ENCODE assay signal across 8 cellular contexts in genomic region chr13:75870397-75870801, GRCh38.
DNase-seq lines count a peak whose midpoint lies in the region; ATAC-seq, FAIRE-seq and TF ChIP-seq lines count a peak whose summit lies in the region.

No MANE protein-coding gene starts in this region.

- no peaks in the 10 kb centered on the region for H3K79me2 ChIP-seq in trophoblast cell (ENCODE audit: control insufficient read depth, insufficient read depth, low read length, poor library complexity)

- no peak overlapping the region for H3K18ac ChIP-seq in trophoblast cell (ENCODE audit: low read length)

- H3K79me1 ChIP-seq in trophoblast cell (ENCODE audit: low read length) = no peaks in the 10 kb centered on the region

- H3K4ac ChIP-seq in trophoblast cell (ENCODE audit: low read depth, low read length) = no peak overlapping the region

- no peak overlapping the region for H3K23ac ChIP-seq in trophoblast cell (ENCODE audit: low read length)

- H3K4me3 ChIP-seq in NB4 (ENCODE audit: low read depth, low read length) (no peak overlapping the region), fibroblast of mammary gland (ENCODE audit: control insufficient read depth, low read depth, low read length) (peak overlapping the region; percentile 59), trophoblast cell (ENCODE audit: low read depth, low read length) (no peak overlapping the region)

- no peak overlapping the region for H2BK5ac ChIP-seq in trophoblast cell (ENCODE audit: low read depth, low read length, poor library complexity)

- peak overlapping the region; percentile 17 for H2AFZ ChIP-seq in trophoblast cell (ENCODE audit: insufficient read depth, low read length, poor library complexity)

- no peak for TF ChIP-seq POLR2A in NB4 (IDR thresholded peaks at IDR 0.05; ENCODE audit: extremely low read depth, insufficient read length)

- H4K8ac ChIP-seq in trophoblast cell (ENCODE audit: low read depth, low read length) = peak overlapping the region; percentile 36

- DNase-seq in activated naive CD4-positive, alpha-beta T cell treated with Interleukin-2 at 50 U/mL for 16 hours = peak; percentile 6
- no peak for DNase-seq in activated naive CD4-positive, alpha-beta T cell treated with anti-CD3 and anti-CD28 coated beads, Interleukin-2, amount 50 U/mL, for 16 hours
- DNase-seq in NB4 (ENCODE audit: low read depth) = peak; percentile 33
- DNase-seq in activated T-cell treated with anti-CD3 and anti-CD28 coated beads for 1 hour (ENCODE audit: low read depth) = peak; percentile 2
- DNase-seq in fibroblast of mammary gland (ENCODE audit: low read depth) = peak; percentile 30
- peak; percentile 21 to 60 for DNase-seq in trophoblast cell
- no peak for DNase-seq in RCC 7860 (ENCODE audit: low spot score)

- TF ChIP-seq CTCF in NB4 (IDR thresholded peaks at IDR 0.05; ENCODE audit: low read depth, low read length) = peak; percentile 65
- TF ChIP-seq CTCF in fibroblast of mammary gland (conservative IDR thresholded peaks at IDR 0.05; ENCODE audit: control insufficient read depth, insufficient read depth, low read depth, low read length) = peak; percentile 76

- H2BK12ac ChIP-seq in trophoblast cell (ENCODE audit: low read length) = peak overlapping the region; percentile 18

- H3K27me3 ChIP-seq in trophoblast cell (ENCODE audit: insufficient read depth, low read length) = no peaks in the 10 kb centered on the region

- no peak for ATAC-seq in GM19467 (IDR thresholded peaks at IDR 0.05; ENCODE audit: unreplicated experiment)

- no peak overlapping the region for H2BK120ac ChIP-seq in trophoblast cell (ENCODE audit: insufficient read depth, low read length, poor library complexity)

- no peak overlapping the region for H3K9ac ChIP-seq in trophoblast cell (ENCODE audit: low read length)

- FAIRE-seq in RCC 7860 (lab: Jason Lieb, UNC) = no peak

- peaks cover 0 to 1% of the 10 kb centered on the region in 2 experiments for H3K4me1 ChIP-seq in trophoblast cell (ENCODE audit: control insufficient read depth in 1 of 2, insufficient read depth in 2 of 2, low read length in 2 of 2)

- no CpG with 5 or more reads among the region's 13 CpGs for WGBS in trophoblast cell (ENCODE audit: extremely low coverage, insufficient coverage, insufficient read length)

- no peak overlapping the region for H2AK5ac ChIP-seq in trophoblast cell (ENCODE audit: low read length)

- H3K27ac ChIP-seq in trophoblast cell (ENCODE audit: low read depth, low read length) = no peak overlapping the region

- no peak overlapping the region for H4K12ac ChIP-seq in trophoblast cell (ENCODE audit: low read depth, low read length)

- no peak overlapping the region for H4K91ac ChIP-seq in trophoblast cell (ENCODE audit: low read depth, low read length)

- no peak overlapping the region for H3K4me2 ChIP-seq in trophoblast cell (ENCODE audit: low read length)

- peaks cover 1% of the 10 kb centered on the region for H3K9me3 ChIP-seq in trophoblast cell (ENCODE audit: insufficient read depth, low read depth, low read length)

- no peaks in the 10 kb centered on the region for H3K36me3 ChIP-seq in trophoblast cell (ENCODE audit: control insufficient read depth in 1 of 2, insufficient read depth in 2 of 2, low read length in 2 of 2)

- no peak overlapping the region for H3K14ac ChIP-seq in trophoblast cell (ENCODE audit: low read length)

Comparison
In these comparisons a context has a peak if more than half of its experiments do, and no peak if none do; other contexts are left out.
1. DNase-seq: peak in activated naive CD4-positive, alpha-beta T cell treated with Interleukin-2 at 50 U/mL for 16 hours (single experiment), NB4 (single experiment), activated T-cell treated with anti-CD3 and anti-CD28 coated beads for 1 hour (single experiment), fibroblast of mammary gland (single experiment) and trophoblast cell (2 of 2); none in activated naive CD4-positive, alpha-beta T cell treated with anti-CD3 and anti-CD28 coated beads, Interleukin-2, amount 50 U/mL, for 16 hours (single experiment) and RCC 7860 (single experiment).